In the genomic region with DNA sequence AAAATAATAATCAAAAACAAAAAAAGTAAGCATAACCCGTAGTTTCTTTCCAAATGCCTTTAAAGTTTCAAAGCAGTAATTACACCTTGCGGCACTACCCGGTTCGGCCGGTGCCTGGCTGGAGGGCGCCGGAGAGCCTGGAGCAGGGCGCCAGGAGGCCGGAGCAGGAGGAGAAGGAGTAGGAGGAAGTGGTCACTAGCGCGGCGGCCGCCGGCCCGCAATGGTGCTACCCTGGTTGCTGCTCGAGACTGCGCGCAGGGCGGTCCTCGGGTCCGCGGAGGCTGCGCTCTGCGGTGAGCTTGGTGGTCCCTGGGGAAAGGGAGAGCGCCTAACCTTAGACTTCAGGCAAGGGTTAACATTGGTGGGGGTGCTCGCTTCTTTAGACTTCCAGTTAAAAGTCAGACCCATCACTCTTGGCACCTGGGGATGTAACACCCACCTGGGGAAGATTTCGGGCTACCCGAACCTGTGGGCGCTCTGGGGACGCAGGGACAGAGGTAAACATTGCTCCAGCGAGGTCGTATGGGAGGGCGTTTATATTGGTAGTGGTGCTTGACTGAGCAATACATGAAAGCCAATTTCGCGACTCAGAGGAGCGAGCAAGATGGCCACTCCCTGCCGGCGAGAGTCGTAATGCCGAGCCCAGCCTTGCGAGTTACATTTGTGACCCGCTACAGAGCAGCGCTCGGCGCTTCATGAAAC, we compare ENCODE assay signal across 1 cellular context.
TF ChIP-seq lines count a peak whose summit lies in the region.

No MANE protein-coding gene starts in this region.

TF ChIP-seq in HepG2, 621 proteins besides CTCF, POLR2A, EP300 and RAD21 (continued from another document):
- TF ChIP-seq, protein P1, sequence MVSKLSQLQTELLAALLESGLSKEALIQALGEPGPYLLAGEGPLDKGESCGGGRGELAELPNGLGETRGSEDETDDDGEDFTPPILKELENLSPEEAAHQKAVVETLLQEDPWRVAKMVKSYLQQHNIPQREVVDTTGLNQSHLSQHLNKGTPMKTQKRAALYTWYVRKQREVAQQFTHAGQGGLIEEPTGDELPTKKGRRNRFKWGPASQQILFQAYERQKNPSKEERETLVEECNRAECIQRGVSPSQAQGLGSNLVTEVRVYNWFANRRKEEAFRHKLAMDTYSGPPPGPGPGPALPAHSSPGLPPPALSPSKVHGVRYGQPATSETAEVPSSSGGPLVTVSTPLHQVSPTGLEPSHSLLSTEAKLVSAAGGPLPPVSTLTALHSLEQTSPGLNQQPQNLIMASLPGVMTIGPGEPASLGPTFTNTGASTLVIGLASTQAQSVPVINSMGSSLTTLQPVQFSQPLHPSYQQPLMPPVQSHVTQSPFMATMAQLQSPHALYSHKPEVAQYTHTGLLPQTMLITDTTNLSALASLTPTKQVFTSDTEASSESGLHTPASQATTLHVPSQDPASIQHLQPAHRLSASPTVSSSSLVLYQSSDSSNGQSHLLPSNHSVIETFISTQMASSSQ (IDR thresholded peaks at IDR 0.05; ENCODE audit: low read depth), result no peak
- TF ChIP-seq, protein P1 (CRISPR knock-in tag; IDR thresholded peaks at IDR 0.05; ENCODE audit: borderline replicate concordance), result no peak
- TF ChIP-seq, protein P2, sequence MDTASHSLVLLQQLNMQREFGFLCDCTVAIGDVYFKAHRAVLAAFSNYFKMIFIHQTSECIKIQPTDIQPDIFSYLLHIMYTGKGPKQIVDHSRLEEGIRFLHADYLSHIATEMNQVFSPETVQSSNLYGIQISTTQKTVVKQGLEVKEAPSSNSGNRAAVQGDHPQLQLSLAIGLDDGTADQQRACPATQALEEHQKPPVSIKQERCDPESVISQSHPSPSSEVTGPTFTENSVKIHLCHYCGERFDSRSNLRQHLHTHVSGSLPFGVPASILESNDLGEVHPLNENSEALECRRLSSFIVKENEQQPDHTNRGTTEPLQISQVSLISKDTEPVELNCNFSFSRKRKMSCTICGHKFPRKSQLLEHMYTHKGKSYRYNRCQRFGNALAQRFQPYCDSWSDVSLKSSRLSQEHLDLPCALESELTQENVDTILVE (CRISPR knock-in tag; IDR thresholded peaks at IDR 0.05), result 0 out of 2 replicates have a peak, but pooled peaks have one; percentile 19
- TF ChIP-seq, protein P3, sequence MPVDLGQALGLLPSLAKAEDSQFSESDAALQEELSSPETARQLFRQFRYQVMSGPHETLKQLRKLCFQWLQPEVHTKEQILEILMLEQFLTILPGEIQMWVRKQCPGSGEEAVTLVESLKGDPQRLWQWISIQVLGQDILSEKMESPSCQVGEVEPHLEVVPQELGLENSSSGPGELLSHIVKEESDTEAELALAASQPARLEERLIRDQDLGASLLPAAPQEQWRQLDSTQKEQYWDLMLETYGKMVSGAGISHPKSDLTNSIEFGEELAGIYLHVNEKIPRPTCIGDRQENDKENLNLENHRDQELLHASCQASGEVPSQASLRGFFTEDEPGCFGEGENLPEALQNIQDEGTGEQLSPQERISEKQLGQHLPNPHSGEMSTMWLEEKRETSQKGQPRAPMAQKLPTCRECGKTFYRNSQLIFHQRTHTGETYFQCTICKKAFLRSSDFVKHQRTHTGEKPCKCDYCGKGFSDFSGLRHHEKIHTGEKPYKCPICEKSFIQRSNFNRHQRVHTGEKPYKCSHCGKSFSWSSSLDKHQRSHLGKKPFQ (CRISPR knock-in tag; IDR thresholded peaks at IDR 0.05; ENCODE audit: insufficient replicate concordance), result no peak
- TF ChIP-seq MATR3 (CRISPR knock-in tag; IDR thresholded peaks at IDR 0.05) (no peak), TRIM24 (CRISPR knock-in tag; IDR thresholded peaks at IDR 0.05) (no peak), ZNF264 (CRISPR knock-in tag; IDR thresholded peaks at IDR 0.05) (0 out of 2 replicates have a peak, but pooled peaks have one; percentile 23), CREM (IDR thresholded peaks at IDR 0.05) (no peak), CREM (CRISPR knock-in tag; IDR thresholded peaks at IDR 0.05) (no peak), ZNF777 (CRISPR knock-in tag; IDR thresholded peaks at IDR 0.05) (0 out of 2 replicates have a peak, but pooled peaks have one; percentile 29), ZNF780A (CRISPR knock-in tag; IDR thresholded peaks at IDR 0.05) (no peak), ZNF431 (CRISPR knock-in tag; IDR thresholded peaks at IDR 0.05; ENCODE audit: borderline replicate concordance, low read depth) (0 out of 2 replicates have a peak, but pooled peaks have one; percentile 44), ZNF383 (CRISPR knock-in tag; IDR thresholded peaks at IDR 0.05; ENCODE audit: borderline replicate concordance) (no peak), SP1 (IDR thresholded peaks at IDR 0.05) (no peak), SP1 (CRISPR knock-in tag; IDR thresholded peaks at IDR 0.05) (no peak), HMGA1 (CRISPR knock-in tag; conservative IDR thresholded peaks at IDR 0.05) (no peak), ZNF333 (CRISPR knock-in tag; IDR thresholded peaks at IDR 0.05; ENCODE audit: borderline replicate concordance) (no peak), SALL2 (CRISPR knock-in tag; IDR thresholded peaks at IDR 0.05) (no peak), RNF2 (conservative IDR thresholded peaks at IDR 0.05; ENCODE audit: low read depth) (no peak), SKI (IDR thresholded peaks at IDR 0.05; ENCODE audit: partially characterized antibody) (no peak), RFX1 (IDR thresholded peaks at IDR 0.05) (no peak), YY1 (IDR thresholded peaks at IDR 0.05; ENCODE audit: insufficient read depth, insufficient replicate concordance, low read depth, low read length) (peak; percentile 87), EHMT2 (IDR thresholded peaks at IDR 0.05; ENCODE audit: borderline replicate concordance, low read depth, low read length) (no peak), ZNF432 (CRISPR knock-in tag; IDR thresholded peaks at IDR 0.05; ENCODE audit: borderline replicate concordance) (no peak), HNRNPUL1 (IDR thresholded peaks at IDR 0.05; ENCODE audit: low read depth, low read length) (no peak), RBFOX2 (IDR thresholded peaks at IDR 0.05; ENCODE audit: low read depth, low read length) (peak; percentile 90), TBX2 (CRISPR knock-in tag; IDR thresholded peaks at IDR 0.05; ENCODE audit: borderline replicate concordance) (peak; percentile 75), ZNF598 (CRISPR knock-in tag; IDR thresholded peaks at IDR 0.05; ENCODE audit: borderline replicate concordance) (no peak), HMG20B (CRISPR knock-in tag; conservative IDR thresholded peaks at IDR 0.05) (no peak), KLF9 (CRISPR knock-in tag; IDR thresholded peaks at IDR 0.05; ENCODE audit: low read depth) (no peak), MXI1 (IDR thresholded peaks at IDR 0.05; ENCODE audit: borderline replicate concordance, low read depth, low read length) (no peak), MYNN (CRISPR knock-in tag; IDR thresholded peaks at IDR 0.05; ENCODE audit: low read depth) (0 out of 2 replicates have a peak, but pooled peaks have one; percentile 37), STAG1 (CRISPR knock-in tag; IDR thresholded peaks at IDR 0.05) (peak; percentile 37; the same call in 1 of the 2 replicates)
- TF ChIP-seq, protein P4, sequence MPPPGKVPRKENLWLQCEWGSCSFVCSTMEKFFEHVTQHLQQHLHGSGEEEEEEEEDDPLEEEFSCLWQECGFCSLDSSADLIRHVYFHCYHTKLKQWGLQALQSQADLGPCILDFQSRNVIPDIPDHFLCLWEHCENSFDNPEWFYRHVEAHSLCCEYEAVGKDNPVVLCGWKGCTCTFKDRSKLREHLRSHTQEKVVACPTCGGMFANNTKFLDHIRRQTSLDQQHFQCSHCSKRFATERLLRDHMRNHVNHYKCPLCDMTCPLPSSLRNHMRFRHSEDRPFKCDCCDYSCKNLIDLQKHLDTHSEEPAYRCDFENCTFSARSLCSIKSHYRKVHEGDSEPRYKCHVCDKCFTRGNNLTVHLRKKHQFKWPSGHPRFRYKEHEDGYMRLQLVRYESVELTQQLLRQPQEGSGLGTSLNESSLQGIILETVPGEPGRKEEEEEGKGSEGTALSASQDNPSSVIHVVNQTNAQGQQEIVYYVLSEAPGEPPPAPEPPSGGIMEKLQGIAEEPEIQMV (CRISPR knock-in tag; IDR thresholded peaks at IDR 0.05; ENCODE audit: low read depth), result no peak
- TF ChIP-seq, protein P5, sequence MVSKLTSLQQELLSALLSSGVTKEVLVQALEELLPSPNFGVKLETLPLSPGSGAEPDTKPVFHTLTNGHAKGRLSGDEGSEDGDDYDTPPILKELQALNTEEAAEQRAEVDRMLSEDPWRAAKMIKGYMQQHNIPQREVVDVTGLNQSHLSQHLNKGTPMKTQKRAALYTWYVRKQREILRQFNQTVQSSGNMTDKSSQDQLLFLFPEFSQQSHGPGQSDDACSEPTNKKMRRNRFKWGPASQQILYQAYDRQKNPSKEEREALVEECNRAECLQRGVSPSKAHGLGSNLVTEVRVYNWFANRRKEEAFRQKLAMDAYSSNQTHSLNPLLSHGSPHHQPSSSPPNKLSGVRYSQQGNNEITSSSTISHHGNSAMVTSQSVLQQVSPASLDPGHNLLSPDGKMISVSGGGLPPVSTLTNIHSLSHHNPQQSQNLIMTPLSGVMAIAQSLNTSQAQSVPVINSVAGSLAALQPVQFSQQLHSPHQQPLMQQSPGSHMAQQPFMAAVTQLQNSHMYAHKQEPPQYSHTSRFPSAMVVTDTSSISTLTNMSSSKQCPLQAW (CRISPR knock-in tag; IDR thresholded peaks at IDR 0.05), result no peak
- TF ChIP-seq, protein P6, sequence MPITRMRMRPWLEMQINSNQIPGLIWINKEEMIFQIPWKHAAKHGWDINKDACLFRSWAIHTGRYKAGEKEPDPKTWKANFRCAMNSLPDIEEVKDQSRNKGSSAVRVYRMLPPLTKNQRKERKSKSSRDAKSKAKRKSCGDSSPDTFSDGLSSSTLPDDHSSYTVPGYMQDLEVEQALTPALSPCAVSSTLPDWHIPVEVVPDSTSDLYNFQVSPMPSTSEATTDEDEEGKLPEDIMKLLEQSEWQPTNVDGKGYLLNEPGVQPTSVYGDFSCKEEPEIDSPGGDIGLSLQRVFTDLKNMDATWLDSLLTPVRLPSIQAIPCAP (CRISPR knock-in tag; IDR thresholded peaks at IDR 0.05; ENCODE audit: low read depth), result no peak
- TF ChIP-seq, protein P7, sequence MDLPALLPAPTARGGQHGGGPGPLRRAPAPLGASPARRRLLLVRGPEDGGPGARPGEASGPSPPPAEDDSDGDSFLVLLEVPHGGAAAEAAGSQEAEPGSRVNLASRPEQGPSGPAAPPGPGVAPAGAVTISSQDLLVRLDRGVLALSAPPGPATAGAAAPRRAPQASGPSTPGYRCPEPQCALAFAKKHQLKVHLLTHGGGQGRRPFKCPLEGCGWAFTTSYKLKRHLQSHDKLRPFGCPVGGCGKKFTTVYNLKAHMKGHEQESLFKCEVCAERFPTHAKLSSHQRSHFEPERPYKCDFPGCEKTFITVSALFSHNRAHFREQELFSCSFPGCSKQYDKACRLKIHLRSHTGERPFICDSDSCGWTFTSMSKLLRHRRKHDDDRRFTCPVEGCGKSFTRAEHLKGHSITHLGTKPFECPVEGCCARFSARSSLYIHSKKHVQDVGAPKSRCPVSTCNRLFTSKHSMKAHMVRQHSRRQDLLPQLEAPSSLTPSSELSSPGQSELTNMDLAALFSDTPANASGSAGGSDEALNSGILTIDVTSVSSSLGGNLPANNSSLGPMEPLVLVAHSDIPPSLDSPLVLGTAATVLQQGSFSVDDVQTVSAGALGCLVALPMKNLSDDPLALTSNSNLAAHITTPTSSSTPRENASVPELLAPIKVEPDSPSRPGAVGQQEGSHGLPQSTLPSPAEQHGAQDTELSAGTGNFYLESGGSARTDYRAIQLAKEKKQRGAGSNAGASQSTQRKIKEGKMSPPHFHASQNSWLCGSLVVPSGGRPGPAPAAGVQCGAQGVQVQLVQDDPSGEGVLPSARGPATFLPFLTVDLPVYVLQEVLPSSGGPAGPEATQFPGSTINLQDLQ (CRISPR knock-in tag; IDR thresholded peaks at IDR 0.05), result no peak; the same call in 1 of the 2 replicates
- TF ChIP-seq, protein P8, sequence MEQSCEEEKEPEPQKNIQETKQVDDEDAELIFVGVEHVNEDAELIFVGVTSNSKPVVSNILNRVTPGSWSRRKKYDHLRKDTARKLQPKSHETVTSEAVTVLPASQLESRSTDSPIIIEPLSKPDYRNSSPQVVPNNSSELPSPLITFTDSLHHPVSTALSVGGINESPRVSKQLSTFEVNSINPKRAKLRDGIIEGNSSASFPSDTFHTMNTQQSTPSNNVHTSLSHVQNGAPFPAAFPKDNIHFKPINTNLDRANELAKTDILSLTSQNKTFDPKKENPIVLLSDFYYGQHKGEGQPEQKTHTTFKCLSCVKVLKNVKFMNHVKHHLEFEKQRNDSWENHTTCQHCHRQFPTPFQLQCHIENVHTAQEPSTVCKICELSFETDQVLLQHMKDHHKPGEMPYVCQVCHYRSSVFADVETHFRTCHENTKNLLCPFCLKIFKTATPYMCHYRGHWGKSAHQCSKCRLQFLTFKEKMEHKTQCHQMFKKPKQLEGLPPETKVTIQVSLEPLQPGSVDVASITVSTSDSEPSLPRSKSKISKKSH (CRISPR knock-in tag; IDR thresholded peaks at IDR 0.05; ENCODE audit: borderline replicate concordance), result no peak
